ENCODE assay signal across 12 cellular contexts in the genomic region with DNA sequence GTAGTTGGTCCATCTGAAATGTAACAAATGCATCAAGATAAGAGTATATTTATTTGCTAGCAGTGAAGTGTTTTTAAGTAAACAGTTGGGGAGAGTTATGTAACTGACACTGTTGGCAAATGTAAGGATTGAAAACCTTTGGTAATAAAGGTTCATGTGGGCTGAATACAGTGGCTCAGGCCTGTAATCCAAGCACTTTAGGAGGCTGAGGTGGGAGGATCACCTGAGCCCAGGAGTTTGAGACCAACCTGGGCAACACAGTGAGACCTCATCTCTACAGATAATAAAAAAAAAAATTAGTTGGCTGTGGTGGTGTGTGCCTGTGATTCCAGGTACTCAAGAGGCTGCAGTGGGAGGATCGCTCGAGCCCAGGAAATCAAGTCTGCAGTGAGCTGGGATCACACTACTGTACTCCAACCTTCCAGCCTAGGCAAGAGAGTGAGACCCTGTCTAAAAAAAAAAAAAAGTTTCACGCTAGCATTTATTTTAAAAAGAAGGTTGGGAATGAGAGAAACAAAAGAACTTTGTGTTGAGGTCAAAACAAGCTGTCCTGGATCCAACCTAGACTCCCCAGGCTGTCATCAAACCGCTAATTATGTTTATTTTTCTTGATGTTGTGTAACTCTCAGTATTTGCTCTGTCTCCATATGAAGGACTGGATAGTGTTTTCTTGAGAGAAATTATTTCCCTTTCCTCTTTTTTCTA.
"Had no signal": no experiment of that assay in that cellular context is flagged by ENCODE, and none has a peak within 500 bp of the region (broad histone marks: within the 10 kb centered on the region; RNA-seq: fewer than 3 reads in every experiment).

No MANE protein-coding gene starts in this region.

- H3K4me3 ChIP-seq: esophagus squamous epithelium, thoracic aorta had no signal

- DNase-seq: activated CD4-positive, alpha-beta T cell treated with anti-CD3 and anti-CD28 coated beads, Interleukin-2, amount 50 U/mL, for 4 hours; activated CD4-positive, CD25-positive, alpha-beta regulatory T cell treated with anti-CD3 and anti-CD28 coated beads, Interleukin-2, amount 50 U/mL, for 72 hours; activated CD8-positive, alpha-beta memory T cell treated with anti-CD3 and anti-CD28 coated beads, Interleukin-2, amount 10 ng/mL, durations not matched to agents 7 days and 5 days; activated effector memory CD4-positive, alpha-beta T cell treated with anti-CD3 and anti-CD28 coated beads, Interleukin-2, amount 50 U/mL, for 16 hours; activated T-cell treated with anti-CD3 and anti-CD28 coated beads, Interleukin-2, amount 50 U/mL, for 4 hours; esophagus squamous epithelium; hypothalamus; stimulated activated CD4-positive, alpha-beta T cell treated with anti-CD3 and anti-CD28 coated beads, Interleukin-15, amount 100 ng/mL, for 24 hours; stimulated activated CD4-positive, alpha-beta T cell treated with anti-CD3 and anti-CD28 coated beads, Interleukin-4, amount 100 ng/mL, for 24 hours; T-helper 9 cell had no signal

- ATAC-seq: activated CD8-positive, alpha-beta memory T cell treated with anti-CD3 and anti-CD28 coated beads, Interleukin-2, amount 10 ng/mL, durations not matched to agents 7 days and 5 days; activated naive CD4-positive, alpha-beta T cell treated with anti-CD3 and anti-CD28 coated beads, Interleukin-2, amount 50 U/mL, for 72 hours; activated T-cell treated with anti-CD3 and anti-CD28 coated beads, Interleukin-2, amount 50 U/mL, for 4 hours had no signal
